Comparison of ENCODE assay signal across 1 cellular context in genomic region chr20:11454966-11455799, GRCh38.
TF ChIP-seq lines count a peak whose summit lies in the region.

No MANE protein-coding gene starts in this region.

TF ChIP-seq in GM23338, 12 proteins besides CTCF, POLR2A, EP300 and RAD21 (continued from another document):
- TF ChIP-seq ZNF331 (CRISPR knock-in tag; IDR thresholded peaks at IDR 0.05; ENCODE audit: low read depth) = no peak
- TF ChIP-seq ETS1 (IDR thresholded peaks at IDR 0.05) = no peak
- no peak for TF ChIP-seq NANOG (IDR thresholded peaks at IDR 0.05; ENCODE audit: borderline replicate concordance)
- no peak for TF ChIP-seq CREB1 (CRISPR knock-in tag; IDR thresholded peaks at IDR 0.05; ENCODE audit: low read depth)
- no peak for TF ChIP-seq ZNF114 (CRISPR knock-in tag; IDR thresholded peaks at IDR 0.05)
- no peak for TF ChIP-seq EZH2 (IDR thresholded peaks at IDR 0.05; ENCODE audit: low read depth, unreplicated experiment)
